Comparison of ENCODE assay signal across 7 cellular contexts in genomic region chr9:100595391-100596199, GRCh38. TPM values are rescaled to one million over a fixed set of nuclear protein-coding genes. Genes with fewer than 3 reads are reported as not detected.
DNase-seq lines count a peak whose midpoint lies in the region; ATAC-seq, FAIRE-seq and TF ChIP-seq lines count a peak whose summit lies in the region.

No MANE protein-coding gene starts in this region.

- no peaks in the 10 kb centered on the region for H3K9me3 ChIP-seq in endothelial cell of umbilical vein (replicated peaks; ENCODE audit: control insufficient read depth, insufficient read depth, low read length)

- no peaks in the 10 kb centered on the region for H3K36me3 ChIP-seq in endothelial cell of umbilical vein (ENCODE audit: control insufficient read depth in 2 of 2, extremely low read depth in 1 of 2, insufficient read depth in 2 of 2, low read length in 2 of 2)

- H3K9me1 ChIP-seq in endothelial cell of umbilical vein (replicated peaks; ENCODE audit: control insufficient read depth, extremely low read depth, insufficient read depth, low read length), result no peaks in the 10 kb centered on the region

- no TSS peak for BruUV-seq in endothelial cell of umbilical vein (replicated peaks; lab: Mats Ljungman, UMichigan)

- H3K79me2 ChIP-seq in endothelial cell of umbilical vein (ENCODE audit: control insufficient read depth, insufficient read depth, low read length), result no peaks in the 10 kb centered on the region

- dilution Hi-C loops in endothelial cell of umbilical vein (cut with MboI; ENCODE audit: extremely low pct_ligation_motif_present, low sequenced_read_pairs), result no loop called here

- POLR2A ChIA-PET in endothelial cell of umbilical vein (lab: Charles Lee), result no interaction called here

- H2AFZ ChIP-seq in endothelial cell of umbilical vein (ENCODE audit: low read depth, low read length), result no peak overlapping the region

- peak; percentile 52 to 64 for TF ChIP-seq CTCF in endothelial cell of umbilical vein (IDR thresholded peaks at IDR 0.05; ENCODE audit: extremely low read depth in 1 of 2, insufficient read depth in 1 of 2, low read depth in 1 of 2, low read length in 2 of 2)

- intact Hi-C loops in endothelial cell of umbilical vein (cut with micrococcal nuclease), result loop anchor here (1.0 to 5.0 kb wide), 11 partner anchors 90 to 1433 kb away; partner anchors contain the start of genes ERP44, INVS, MSANTD3 and NR4A3

- no peak for ATAC-seq in GM18519 (IDR thresholded peaks at IDR 0.05; ENCODE audit: low FRiP score, unreplicated experiment)

- FAIRE-seq in RCC 7860 (lab: Jason Lieb, UNC) (peak; percentile 90), endothelial cell of umbilical vein (lab: Jason Lieb, UNC) (peak; percentile 86)

- H3K4me2 ChIP-seq in endothelial cell of umbilical vein (ENCODE audit: insufficient read depth, low read length), result no peak overlapping the region

- in situ Hi-C loops in KBM-7 (cut with MboI; ENCODE audit: low pct_unique_long_range_greater_than_20kb, low sequenced_read_pairs), result no loop called here

- H3K4me3 ChIP-seq in endothelial cell of umbilical vein (replicated peaks in 1 of 3; ENCODE audit: insufficient read depth in 1 of 3, low read depth in 1 of 3, low read length in 3 of 3), result no peak overlapping the region

- no peaks in the 10 kb centered on the region for H4K20me1 ChIP-seq in endothelial cell of umbilical vein (replicated peaks; ENCODE audit: control insufficient read depth, extremely low read depth, insufficient read depth, low read length)

- H3K9ac ChIP-seq in endothelial cell of umbilical vein (replicated peaks; ENCODE audit: extremely low read depth, insufficient read depth, low read length), result no peak overlapping the region

- H3K27ac ChIP-seq in endothelial cell of umbilical vein (ENCODE audit: insufficient read depth, low read depth, low read length), result no peak overlapping the region

- DNase-seq in DMS153 treated with DMSO at 0.1 percent for 48 hours (lab: John Stamatoyannopoulos, UW; ENCODE audit: unreplicated experiment) (peak; percentile 57), GM19238 (ENCODE audit: insufficient read length, low spot score) (peak; percentile 12), KBM-7 (peak; percentile 75), RCC 7860 (ENCODE audit: low spot score) (peak; percentile 60), endothelial cell of umbilical vein (ENCODE audit: low read depth, low spot score) (peak; percentile 83), midbrain (lab: John Stamatoyannopoulos, UW) (peak; percentile 88)

- H3K27me3 ChIP-seq in endothelial cell of umbilical vein (ENCODE audit: control insufficient read depth in 2 of 2, insufficient read depth in 2 of 2, low read length in 2 of 2), result no peaks in the 10 kb centered on the region

- CTCF ChIA-PET in endothelial cell of umbilical vein (lab: Charles Lee), result interaction anchor here (0.7 to 2.1 kb wide), 20 partner anchors 8 to 1433 kb away, joined by 3 to 42 read pairs (median 4); partner anchors contain the start of genes MSANTD3 and TMEFF1

- no peak for TF ChIP-seq POLR2A in endothelial cell of umbilical vein (IDR thresholded peaks at IDR 0.05; ENCODE audit: low read depth, low read length)

- H3K4me1 ChIP-seq in endothelial cell of umbilical vein (ENCODE audit: control insufficient read depth, extremely low read depth, insufficient read depth, low read length), result peaks cover 12% of the 10 kb centered on the region

TF ChIP-seq in endothelial cell of umbilical vein, 7 proteins besides CTCF, POLR2A, EP300 and RAD21:
- TF ChIP-seq POLR2AphosphoS5 (IDR thresholded peaks at IDR 0.05; ENCODE audit: insufficient read depth, low read depth, low read length), result no peak
- no peak for TF ChIP-seq FOS (IDR thresholded peaks at IDR 0.05; ENCODE audit: borderline replicate concordance, insufficient read depth, low read length)
- TF ChIP-seq MAX (IDR thresholded peaks at IDR 0.05; ENCODE audit: insufficient read depth, insufficient read length), result no peak

RNA-seq across cellular contexts. Expression of gene CAVIN4, which starts 17.7 kb away (rescaled TPM):
- total RNA-seq in endothelial cell of umbilical vein, result 2.5 and 3.1 TPM in 2 replicates
- 0.43 and 0.61 TPM in 2 replicates for polyA plus RNA-seq in endothelial cell of umbilical vein
- 0.65 and 0.66 TPM in 2 replicates for polyA plus RNA-seq in endothelial cell of umbilical vein (2011; cell fraction: cytosol; rRNA removed)
- polyA plus RNA-seq in endothelial cell of umbilical vein (2011; cell fraction: nucleus; rRNA removed), result 4.5 and 5.6 TPM in 2 replicates
- polyA plus RNA-seq in endothelial cell of umbilical vein (2012), result 1.2 and 1.5 TPM in 2 replicates
- polyA minus RNA-seq in endothelial cell of umbilical vein, result 1.4 and 1.7 TPM in 2 replicates
- polyA minus RNA-seq in endothelial cell of umbilical vein (2011; cell fraction: cytosol; rRNA and poly(A)+ RNA removed), result not detected
- 5.5 and 6.3 TPM in 2 replicates for polyA minus RNA-seq in endothelial cell of umbilical vein (2011; cell fraction: nucleus; rRNA and poly(A)+ RNA removed)

Comparison
In these comparisons a context has a peak if more than half of its experiments do, and no peak if none do; other contexts are left out.
1. DNase-seq: peak in every context shown above with its lines; median percentile 88 in midbrain; 83 in endothelial cell of umbilical vein; 75 in KBM-7; 60 in RCC 7860; 57 in DMS153 treated with DMSO at 0.1 percent for 48 hours; 12 in GM19238.